2 cellular contexts compared by ENCODE assay signal in genomic region chr1:26352338-26352679, GRCh38.
TF ChIP-seq lines count a peak whose summit lies in the region.

No MANE protein-coding gene starts in this region.

TF ChIP-seq in HCT116, 20 proteins besides CTCF, POLR2A, EP300 and RAD21:
- TF ChIP-seq JUND (IDR thresholded peaks at IDR 0.05): no peak
- no peak for TF ChIP-seq EZH2phosphoT487 (IDR thresholded peaks at IDR 0.05; ENCODE audit: borderline replicate concordance)
- no peak for TF ChIP-seq POLR2AphosphoS5 (IDR thresholded peaks at IDR 0.05; ENCODE audit: low read depth, low read length)
- no peak for TF ChIP-seq ATF3 (IDR thresholded peaks at IDR 0.05)
- TF ChIP-seq CEBPB (IDR thresholded peaks at IDR 0.05; ENCODE audit: low read depth): no peak
- TF ChIP-seq EZH2 (IDR thresholded peaks at IDR 0.05): no peak
- TF ChIP-seq SP1 (IDR thresholded peaks at IDR 0.05; ENCODE audit: low read depth): no peak
- no peak for TF ChIP-seq ZNF274 (IDR thresholded peaks at IDR 0.05; ENCODE audit: low read depth, low read length)
- no peak for TF ChIP-seq REST (IDR thresholded peaks at IDR 0.05; ENCODE audit: low read depth)
- no peak for TF ChIP-seq SRF (IDR thresholded peaks at IDR 0.05; ENCODE audit: low read depth)
- TF ChIP-seq MAX (IDR thresholded peaks at IDR 0.05): no peak
- no peak for TF ChIP-seq CBX3 (IDR thresholded peaks at IDR 0.05; ENCODE audit: low read depth)
- no peak for TF ChIP-seq EGR1 (IDR thresholded peaks at IDR 0.05; ENCODE audit: low read depth)
- TF ChIP-seq ZFX (IDR thresholded peaks at IDR 0.05): no peak
- no peak for TF ChIP-seq ZBTB33 (IDR thresholded peaks at IDR 0.05; ENCODE audit: extremely low read depth, insufficient replicate concordance, low read length)
- no peak for TF ChIP-seq YY1 (IDR thresholded peaks at IDR 0.05; ENCODE audit: extremely low read depth, insufficient replicate concordance, low read depth, low read length)
- TF ChIP-seq FOSL1 (IDR thresholded peaks at IDR 0.05; ENCODE audit: low read depth): no peak
- no peak for TF ChIP-seq ELF1 (IDR thresholded peaks at IDR 0.05; ENCODE audit: borderline replicate concordance, low read depth)
- TF ChIP-seq TCF7L2 (IDR thresholded peaks at IDR 0.05; ENCODE audit: borderline replicate concordance, extremely low read depth, insufficient read depth, insufficient read length): no peak
TF ChIP-seq in HCT116: peak in this region for 0.

TF ChIP-seq in WTC11, 78 proteins besides CTCF, POLR2A, EP300 and RAD21:
- TF ChIP-seq MAX (CRISPR knock-in tag; IDR thresholded peaks at IDR 0.05) (no peak), ZNF138 (CRISPR knock-in tag; conservative IDR thresholded peaks at IDR 0.05) (no peak), HMGXB4 (CRISPR knock-in tag; IDR thresholded peaks at IDR 0.05) (no peak), GABPB1 (CRISPR knock-in tag; IDR thresholded peaks at IDR 0.05) (no peak), ZSCAN18 (CRISPR knock-in tag; IDR thresholded peaks at IDR 0.05) (no peak), STAT6 (CRISPR knock-in tag; conservative IDR thresholded peaks at IDR 0.05; ENCODE audit: low read depth) (no peak), USF2 (CRISPR knock-in tag; IDR thresholded peaks at IDR 0.05) (no peak), NR3C1 (CRISPR knock-in tag; conservative IDR thresholded peaks at IDR 0.05; ENCODE audit: low read depth) (no peak), ATF1 (CRISPR knock-in tag; IDR thresholded peaks at IDR 0.05) (no peak), ZNF219 (CRISPR knock-in tag; IDR thresholded peaks at IDR 0.05; ENCODE audit: borderline replicate concordance) (no peak), ZNF671 (CRISPR knock-in tag; IDR thresholded peaks at IDR 0.05) (no peak), E2F5 (CRISPR knock-in tag; IDR thresholded peaks at IDR 0.05) (no peak), ATF3 (CRISPR knock-in tag; conservative IDR thresholded peaks at IDR 0.05) (no peak), NFE2L1 (CRISPR knock-in tag; IDR thresholded peaks at IDR 0.05) (no peak), ZNF396 (CRISPR knock-in tag; IDR thresholded peaks at IDR 0.05; ENCODE audit: borderline replicate concordance) (no peak)
TF ChIP-seq in WTC11: peak in this region for 0.
